Comparison of ENCODE assay signal across 5 cellular contexts in the genomic region with DNA sequence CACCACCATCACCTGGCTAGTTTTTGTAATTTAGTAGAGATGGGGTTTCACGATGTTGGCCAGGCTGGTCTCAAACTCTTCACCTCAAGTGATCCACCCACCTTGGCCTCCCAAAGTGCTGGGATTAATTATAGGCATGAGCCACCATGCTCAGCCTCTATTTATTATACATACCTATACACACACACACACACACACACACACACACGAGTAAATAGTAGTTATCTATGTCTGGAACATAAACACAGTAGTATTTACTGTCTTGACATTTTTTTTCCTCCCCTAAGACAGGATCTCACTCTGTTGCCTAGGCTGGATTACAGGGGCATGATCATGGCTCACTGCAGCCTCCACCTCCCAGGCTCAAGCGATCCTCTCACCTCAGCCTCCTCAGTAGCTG. TPM values are rescaled to one million over a fixed set of nuclear protein-coding genes. Genes with fewer than 3 reads are reported as not detected.
"Had no signal": no experiment of that assay in that cellular context is flagged by ENCODE, and none has a peak within 500 bp of the region (broad histone marks: within the 10 kb centered on the region; RNA-seq: fewer than 3 reads in every experiment).

No MANE protein-coding gene starts in this region.

RNA-seq across cellular contexts. Expression of gene DHH, which starts 42.4 kb away (rescaled TPM):
- total RNA-seq: hepatocyte, left lobe of liver had no signal
- polyA plus RNA-seq: hepatocyte, immature natural killer cell, keratinocyte, mammary epithelial cell had no signal
